9 cellular contexts compared by ENCODE assay signal in genomic region chr10:43050011-43050410, GRCh38. TPM values are rescaled to one million over a fixed set of nuclear protein-coding genes. Genes with fewer than 3 reads are reported as not detected.
"Had no signal": no experiment of that assay in that cellular context is flagged by ENCODE, and none has a peak within 500 bp of the region (broad histone marks: within the 10 kb centered on the region; RNA-seq: fewer than 3 reads in every experiment).

No MANE protein-coding gene starts in this region.

- H3K4me2 ChIP-seq: GM23338, KMS-11 had no signal

- FAIRE-seq: H1, H54, HepG2 had no signal

- ATAC-seq: GM23338, HepG2 had no signal

- H2AFZ ChIP-seq: GM23338 had no signal

- H3K9ac ChIP-seq: KMS-11 had no signal

- DNase-seq: H9, HCEC 1CT, KBM-7 had no signal

- H3K4me3 ChIP-seq: GM23338 had no signal

- H3K27ac ChIP-seq: HL-60, KMS-11 had no signal

RNA-seq across cellular contexts. Expression of gene RET, which starts 26.9 kb away (rescaled TPM):
- polyA plus RNA-seq: HepG2 had no signal
